9 cellular contexts compared by ENCODE assay signal in the genomic region with DNA sequence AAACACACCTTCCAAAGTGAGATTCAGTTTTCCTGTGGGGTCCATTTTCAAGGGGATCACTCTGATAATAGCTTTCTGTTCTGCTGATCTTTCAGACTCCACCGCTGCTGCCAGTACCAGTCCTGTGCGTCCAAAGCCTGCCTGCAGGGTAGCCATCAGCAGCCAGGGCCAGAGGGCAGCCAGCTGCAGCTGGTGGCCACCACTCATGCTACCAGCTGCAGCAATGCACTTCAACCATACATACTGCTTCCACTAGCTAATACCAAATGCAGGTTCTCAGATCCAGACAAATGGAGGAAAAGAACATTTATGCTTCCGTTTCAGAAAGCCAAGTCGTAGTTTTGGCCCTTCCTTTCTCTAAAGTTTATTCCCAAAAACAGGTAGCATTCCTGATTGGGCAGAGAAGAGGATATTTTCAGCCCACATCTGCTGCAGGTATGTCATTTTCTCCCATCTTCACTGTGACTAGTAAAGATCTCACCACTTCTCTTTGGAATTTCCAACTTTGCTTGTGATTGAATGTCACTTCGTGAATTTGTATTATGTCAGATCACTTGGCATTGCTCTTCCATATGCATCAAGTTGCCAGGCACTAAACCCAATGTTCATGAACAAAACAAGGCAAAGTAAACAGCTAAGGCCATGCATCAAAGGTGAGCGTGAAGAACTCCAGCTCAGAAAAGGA. TPM values are rescaled to one million over a fixed set of nuclear protein-coding genes. Genes with fewer than 3 reads are reported as not detected.
DNase-seq lines count a peak whose midpoint lies in the region; ATAC-seq and TF ChIP-seq lines count a peak whose summit lies in the region.
"Had no signal": no experiment of that assay in that cellular context is flagged by ENCODE, and none has a peak within 500 bp of the region (broad histone marks: within the 10 kb centered on the region; RNA-seq: fewer than 3 reads in every experiment).

No MANE protein-coding gene starts in this region.

- H3K4me1 ChIP-seq in rectal smooth muscle tissue (ENCODE audit: control insufficient read depth, insufficient read depth, low read length) = peaks cover 3% of the 10 kb centered on the region
- H3K4me1 ChIP-seq in gastrocnemius medialis = peaks cover 0 to 10% of the 10 kb centered on the region in 2 donors

- H3K27me3 ChIP-seq in rectal smooth muscle tissue (ENCODE audit: control insufficient read depth, insufficient read depth, low read length) (no peaks in the 10 kb centered on the region), gastrocnemius medialis (no peaks in the 10 kb centered on the region)

- in situ Hi-C loops in gastrocnemius medialis (cut with MboI; ENCODE audit: low sequenced_read_pairs in 4 of 4) = loop anchor here in 1 of 4 donors (25.0 kb wide), 1 partner anchor 103 kb away; no protein-coding TSS in a partner anchor

- H3K36me3 ChIP-seq in rectal smooth muscle tissue (ENCODE audit: control insufficient read depth, insufficient read depth, low read length) (no peaks in the 10 kb centered on the region), gastrocnemius medialis (no peaks in the 10 kb centered on the region)

- intact Hi-C loops in left ventricle myocardium superior (cut with micrococcal nuclease) (loop anchor here (2.0 kb wide), 1 partner anchor 63 kb away; a partner anchor contains a TSS), gastrocnemius medialis (cut with DNase I; ENCODE audit: low total_unique reads) (loop anchor here (5.0 kb wide), 1 partner anchor 108 kb away; no protein-coding TSS in a partner anchor)

- H3K27ac ChIP-seq in rectal smooth muscle tissue (ENCODE audit: low read depth, low read length) (no peak overlapping the region), gastrocnemius medialis (no peak overlapping the region)

- DNase-seq in H4 (ENCODE audit: low spot score) (peak; percentile 34), RPMI8226 (peak; percentile 26), left ventricle myocardium superior (peak; percentile 54), foreskin fibroblast (no peak), gastrocnemius medialis (no peak)

- no peak for TF ChIP-seq POLR2A in gastrocnemius medialis (IDR thresholded peaks at IDR 0.05)

- no peak for TF ChIP-seq CTCF in foreskin fibroblast (IDR thresholded peaks at IDR 0.05; ENCODE audit: low read depth, low read length)
- no peak for TF ChIP-seq CTCF in gastrocnemius medialis (IDR thresholded peaks at IDR 0.05 in 4 of 5, conservative IDR thresholded peaks at IDR 0.05 in 1 of 5)

- ATAC-seq in left ventricle myocardium superior (peak; percentile 62), gastrocnemius medialis (no peak), GM18868 (IDR thresholded peaks at IDR 0.05; ENCODE audit: unreplicated experiment) (no peak), HG03280 (IDR thresholded peaks at IDR 0.05; ENCODE audit: unreplicated experiment) (no peak)

- peak overlapping the region; percentile 10 for H3K9ac ChIP-seq in rectal smooth muscle tissue (ENCODE audit: low read length)

- H3K4me3 ChIP-seq in rectal smooth muscle tissue (ENCODE audit: low read length) (peak overlapping the region; percentile 65), foreskin fibroblast (ENCODE audit: low read depth in 1 of 2, low read length in 2 of 2) (no peak overlapping the region), gastrocnemius medialis (no peak overlapping the region)

- no peaks in the 10 kb centered on the region for H3K9me3 ChIP-seq in gastrocnemius medialis

RNA-seq across cellular contexts. Expression of a gene that starts 1.8 kb away (rescaled TPM):
- 1.8 and 2.1 TPM in 2 replicates for total RNA-seq in H4 (2014; rRNA removed; shearing (Covaris generic))
- total RNA-seq in left ventricle myocardium superior (6.6 TPM), gastrocnemius medialis (under 1 TPM in 1 of 4 donors, not detected in 3; 0.20 TPM)
- total RNA-seq: endothelial cell of umbilical vein had no signal

Comparison
In these comparisons a context has a peak if more than half of its experiments do, and no peak if none do; other contexts are left out.
1. DNase-seq: peak in H4 (single experiment), RPMI8226 (single experiment) and left ventricle myocardium superior (single experiment); none in foreskin fibroblast (0 of 2) and gastrocnemius medialis (0 of 2).